ENCODE assay signal across 25 cellular contexts in the genomic region with DNA sequence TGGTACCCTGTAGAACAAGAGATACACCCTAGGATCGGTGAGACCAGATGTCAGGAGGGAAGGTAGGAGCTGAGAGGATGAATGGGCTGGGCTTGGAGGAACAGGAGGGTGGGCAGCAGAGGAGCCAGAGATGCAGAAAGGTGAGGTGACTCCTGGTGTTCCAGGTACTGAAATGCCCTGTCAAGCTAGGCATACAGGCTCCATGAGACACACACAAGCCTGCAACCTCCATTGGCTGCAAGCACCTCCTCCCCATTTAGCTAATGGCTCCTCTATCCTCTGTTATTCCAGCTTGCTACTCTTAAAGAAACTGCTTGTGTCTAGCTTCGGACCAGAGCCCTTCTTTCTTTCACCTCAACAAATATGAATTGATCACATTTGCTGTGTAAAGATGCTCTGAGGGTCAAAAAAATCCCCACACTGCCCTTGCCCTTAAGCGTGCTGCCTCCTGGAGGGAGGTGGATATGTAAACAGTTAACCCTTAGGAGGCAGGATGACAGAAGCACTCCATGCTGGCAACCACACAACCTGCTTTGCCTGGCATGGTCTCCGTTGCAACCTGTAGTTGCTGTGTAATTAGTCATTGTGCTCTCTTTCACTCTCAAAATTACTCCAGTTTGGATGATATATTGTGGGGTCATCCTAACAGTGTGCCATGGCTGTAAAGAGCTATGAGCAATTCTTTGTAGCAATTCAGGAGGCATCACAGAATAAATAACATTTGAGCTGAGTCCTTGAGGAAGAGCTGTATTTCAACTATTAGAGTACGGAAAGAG.
"Had no signal": no experiment of that assay in that cellular context is flagged by ENCODE, and none has a peak within 500 bp of the region (broad histone marks: within the 10 kb centered on the region; RNA-seq: fewer than 3 reads in every experiment).

No MANE protein-coding gene starts in this region.

- H3K9me3 ChIP-seq: neutrophil, ovary, prostate gland, thyroid gland, upper lobe of right lung had no signal

- H3K27me3 Mint-ChIP-seq: brain had no signal

- ATAC-seq: esophagus mucosa, natural killer cell, upper lobe of right lung had no signal

- H3K27ac Mint-ChIP-seq: activated B cell treated with CpG ODN at 0.5 μM for 24 hours; activated CD4-positive, alpha-beta memory T cell treated with anti-CD3 and anti-CD28 coated beads, Interleukin-2, amount 10 ng/mL, durations not matched to agents 7 days and 5 days; activated naive CD4-positive, alpha-beta T cell treated with anti-CD3 and anti-CD28 coated beads, Interleukin-2, amount 50 U/mL, for 72 hours; brain; mesothelial cell of epicardium; natural killer cell; stimulated activated naive CD8-positive, alpha-beta T cell treated with anti-CD3 and anti-CD28 coated beads, Interleukin-15, Interleukin-2, amounts not matched to agents 100 ng/mL and 50 ng/mL, for 24 hours had no signal

- H3K4me3 ChIP-seq: left ventricle myocardium inferior, ovary, prostate gland, spleen, thyroid gland, upper lobe of right lung had no signal

- H3K4me1 Mint-ChIP-seq: activated B cell treated with CpG ODN at 0.5 μM for 24 hours; activated CD4-positive, alpha-beta memory T cell treated with anti-CD3 and anti-CD28 coated beads, Interleukin-2, amount 10 ng/mL, durations not matched to agents 7 days and 5 days; natural killer cell had no signal

- H3K4me3 Mint-ChIP-seq: activated B cell treated with CpG ODN at 0.5 μM for 24 hours; activated CD4-positive, alpha-beta memory T cell treated with anti-CD3 and anti-CD28 coated beads, Interleukin-2, amount 10 ng/mL, durations not matched to agents 7 days and 5 days; brain; mesothelial cell of epicardium; natural killer cell; stimulated activated naive CD8-positive, alpha-beta T cell treated with anti-CD3 and anti-CD28 coated beads, Interleukin-15, Interleukin-2, amounts not matched to agents 100 ng/mL and 50 ng/mL, for 24 hours had no signal

- H3K27me3 ChIP-seq: ovary, thyroid gland, upper lobe of right lung had no signal

- H3K36me3 ChIP-seq: left ventricle myocardium inferior, neutrophil, ovary, prostate gland, spleen, thyroid gland, upper lobe of right lung had no signal

- H3K9me3 Mint-ChIP-seq: activated B cell treated with CpG ODN at 0.5 μM for 24 hours; activated CD4-positive, alpha-beta memory T cell treated with anti-CD3 and anti-CD28 coated beads, Interleukin-2, amount 10 ng/mL, durations not matched to agents 7 days and 5 days; activated naive CD4-positive, alpha-beta T cell treated with anti-CD3 and anti-CD28 coated beads, Interleukin-2, amount 50 U/mL, for 72 hours; natural killer cell; stimulated activated naive CD8-positive, alpha-beta T cell treated with anti-CD3 and anti-CD28 coated beads, Interleukin-15, Interleukin-2, amounts not matched to agents 100 ng/mL and 50 ng/mL, for 24 hours had no signal

- H3K27ac ChIP-seq: left ventricle myocardium inferior, neutrophil, ovary, prostate gland, spleen, thyroid gland, upper lobe of right lung had no signal

- H3K36me3 Mint-ChIP-seq: activated naive CD4-positive, alpha-beta T cell treated with anti-CD3 and anti-CD28 coated beads, Interleukin-2, amount 50 U/mL, for 72 hours; natural killer cell had no signal

- DNase-seq: activated B cell treated with CpG ODN at 0.5 μM for 24 hours; activated CD4-positive, alpha-beta memory T cell treated with anti-CD3 and anti-CD28 coated beads, Interleukin-2, amount 10 ng/mL, durations not matched to agents 7 days and 5 days; activated CD4-positive, alpha-beta T cell treated with anti-CD3 and anti-CD28 coated beads for 4 hours; activated T-cell treated with anti-CD3 and anti-CD28 coated beads for 4 hours; aorta; central memory CD4-positive, alpha-beta T cell; effector memory CD4-positive, alpha-beta T cell; glutamatergic neuron; hippocampal formation; left ventricle myocardium inferior; natural killer cell; ovary; spleen; stimulated activated CD4-positive, alpha-beta T cell treated with anti-CD3 and anti-CD28 coated beads, Interleukin-4, amount 100 ng/mL, for 4 hours; substantia nigra; T-helper 9 cell; thyroid gland; upper lobe of right lung had no signal

- H3K4me1 ChIP-seq: prostate gland, spleen, upper lobe of right lung had no signal
